Comparison of ENCODE assay signal across 10 cellular contexts in genomic region chr10:28807760-28808613, GRCh38.
DNase-seq lines count a peak whose midpoint lies in the region; ATAC-seq and TF ChIP-seq lines count a peak whose summit lies in the region.
"Had no signal": no experiment of that assay in that cellular context is flagged by ENCODE, and none has a peak within 500 bp of the region (broad histone marks: within the 10 kb centered on the region; RNA-seq: fewer than 3 reads in every experiment).

No MANE protein-coding gene starts in this region.

- dilution Hi-C loops in IMR-90 (cut with HindIII; ENCODE audit: low sequenced_read_pairs, unreplicated experiment), result no loop called here

- H4K8ac ChIP-seq in IMR-90 (ENCODE audit: low read depth in 2 of 2, low read length in 2 of 2), result peak overlapping the region; percentile 55 to 58

- peak overlapping the region; percentile 94 for H3K27ac Mint-ChIP-seq in endothelial cell (ENCODE audit: unreplicated experiment)
- H3K27ac Mint-ChIP-seq in stimulated activated naive B cell treated with anti-CD40 and anti-IgM and Interleukin-4, amounts not matched to agents 10 μg/mL and 1 μg/mL and 100 μg/mL, for 72 hours, result no peak overlapping the region
- H3K27ac Mint-ChIP-seq: activated naive CD4-positive, alpha-beta T cell treated with anti-CD3 and anti-CD28 coated beads, Interleukin-2, amount 50 U/mL, for 24 hours had no signal

- POLR2A ChIA-PET in IMR-90 (lab: Charles Lee; ENCODE audit: unreplicated experiment), result no interaction called here

- H2BK15ac ChIP-seq in IMR-90 (ENCODE audit: low read depth, low read length), result peak overlapping the region; percentile 83; the same call in 2 of the 3 replicates

- H2AK9ac ChIP-seq in IMR-90 (replicated peaks; ENCODE audit: low read depth, low read length, poor library complexity), result no peak overlapping the region

- H3K56ac ChIP-seq in IMR-90 (ENCODE audit: extremely low read depth, insufficient read depth, low read length), result no peak overlapping the region

- H3K9ac ChIP-seq in BLaER1, result peak overlapping the region; percentile 87
- peak overlapping the region; percentile 31; the same call in 1 of the 2 replicates for H3K9ac ChIP-seq in IMR-90 (ENCODE audit: low read depth, low read length)

- H3K27me3 ChIP-seq in BLaER1 (no peaks in the 10 kb centered on the region), IMR-90 (ENCODE audit: control insufficient read depth, insufficient read depth, low read length) (no peaks in the 10 kb centered on the region)

- H3K18ac ChIP-seq in IMR-90 (ENCODE audit: low read depth, low read length), result peak overlapping the region; percentile 24

- H4K5ac ChIP-seq in IMR-90 (ENCODE audit: low read depth, low read length), result peak overlapping the region; percentile 1; the same call in 1 of the 2 replicates

- peak overlapping the region; percentile 79 for H2AFZ ChIP-seq in IMR-90 (replicated peaks; ENCODE audit: low read length, poor library complexity)

- peak overlapping the region; percentile 58 for H4K91ac ChIP-seq in IMR-90 (ENCODE audit: insufficient read depth, low read depth, low read length)

- 30% methylated on average over 7 of the region's 16 CpGs; no CpG with 5 or more reads in 1 of the 2 experiments for WGBS in IMR-90 (ENCODE audit: extremely low coverage in 2 of 2, insufficient read length in 1 of 2), 2 experiments
- WGBS in mesodermal cell (ENCODE audit: insufficient coverage in 2 of 2), 2 experiments, result 36 to 44% methylated on average over 11 to 13 of the region's 16 CpGs

- TF ChIP-seq CTCF in IMR-90 (conservative IDR thresholded peaks at IDR 0.05; ENCODE audit: low read depth, low read length) (no peak), endothelial cell (IDR thresholded peaks at IDR 0.05; ENCODE audit: unreplicated experiment) (no peak)

- in situ Hi-C loops in IMR-90 (cut with MboI; ENCODE audit: low sequenced_read_pairs), result no loop called here

- peaks cover 70% of the 10 kb centered on the region for H3K4me1 Mint-ChIP-seq in endothelial cell (ENCODE audit: unreplicated experiment)
- H3K4me1 Mint-ChIP-seq in stimulated activated naive B cell treated with anti-CD40 and anti-IgM and Interleukin-4, amounts not matched to agents 10 μg/mL and 1 μg/mL and 100 μg/mL, for 72 hours, result no peaks in the 10 kb centered on the region
- H3K4me1 Mint-ChIP-seq: activated naive CD4-positive, alpha-beta T cell treated with anti-CD3 and anti-CD28 coated beads, Interleukin-2, amount 50 U/mL, for 24 hours had no signal

- H3K36me3 Mint-ChIP-seq in endothelial cell (ENCODE audit: low read depth, unreplicated experiment), result no peaks in the 10 kb centered on the region
- H3K36me3 Mint-ChIP-seq in stimulated activated naive B cell treated with anti-CD40 and anti-IgM and Interleukin-4, amounts not matched to agents 10 μg/mL and 1 μg/mL and 100 μg/mL, for 72 hours, result no peaks in the 10 kb centered on the region
- H3K36me3 Mint-ChIP-seq: activated naive CD4-positive, alpha-beta T cell treated with anti-CD3 and anti-CD28 coated beads, Interleukin-2, amount 50 U/mL, for 24 hours had no signal

- peak overlapping the region; percentile 63 for H2BK120ac ChIP-seq in IMR-90 (ENCODE audit: low read depth, low read length)

- H2BK20ac ChIP-seq in IMR-90 (ENCODE audit: low read depth, low read length), result peak overlapping the region; percentile 45

- intact Hi-C loops in IMR-90 (cut with micrococcal nuclease), result no loop called here

- H3K4me3 Mint-ChIP-seq in endothelial cell (ENCODE audit: unreplicated experiment), result peak overlapping the region; percentile 56
- no peak overlapping the region for H3K4me3 Mint-ChIP-seq in stimulated activated naive B cell treated with anti-CD40 and anti-IgM and Interleukin-4, amounts not matched to agents 10 μg/mL and 1 μg/mL and 100 μg/mL, for 72 hours
- H3K4me3 Mint-ChIP-seq: activated naive CD4-positive, alpha-beta T cell treated with anti-CD3 and anti-CD28 coated beads, Interleukin-2, amount 50 U/mL, for 24 hours had no signal

- peak overlapping the region; percentile 49; the same call in 1 of the 2 replicates for H2AK5ac ChIP-seq in IMR-90 (ENCODE audit: low read depth, low read length)

- H3K4me2 ChIP-seq in BLaER1 (peak overlapping the region; percentile 91), IMR-90 (ENCODE audit: low read depth, low read length) (peak overlapping the region; percentile 40)

- H3K79me1 ChIP-seq in IMR-90 (ENCODE audit: low read depth in 1 of 2, low read length in 2 of 2), result no peaks in the 10 kb centered on the region

- peak overlapping the region; percentile 10 for H3K4ac ChIP-seq in IMR-90 (ENCODE audit: low read depth, low read length)

- H2BK5ac ChIP-seq in IMR-90 (ENCODE audit: low read depth, low read length, poor library complexity, severe bottlenecking), result peak overlapping the region; percentile 9

- H3K9me1 ChIP-seq in IMR-90 (ENCODE audit: insufficient read depth, low read length), result no peaks in the 10 kb centered on the region; the same call in 1 of the 2 replicates

- no TSS peak for BruUV-seq in IMR-90 (replicated peaks; lab: Mats Ljungman, UMichigan)

- no peak for TF ChIP-seq POLR2A in IMR-90 (IDR thresholded peaks at IDR 0.05; ENCODE audit: low read depth, low read length)

- peak overlapping the region; percentile 75; the same call in 1 of the 2 replicates for H3K14ac ChIP-seq in IMR-90 (replicated peaks; ENCODE audit: low read depth, low read length)

- peak overlapping the region; percentile 44 for H3K23ac ChIP-seq in IMR-90 (ENCODE audit: low read depth, low read length)

- DNase-seq in IMR-90 (peak; percentile 34), endothelial cell (ENCODE audit: low spot score) (peak; percentile 25), CD1c-positive myeloid dendritic cell (ENCODE audit: extremely low spot score) (no peak)
- DNase-seq in stimulated activated naive B cell treated with anti-CD40 and anti-IgM and Interleukin-4, amounts not matched to agents 10 μg/mL and 1 μg/mL and 100 μg/mL, for 72 hours, result no peak
- DNase-seq: NCI-H1092 had no signal

- CTCF ChIA-PET in IMR-90 (lab: Yijun Ruan, JAX), result no interaction called here

- H3K4me3 ChIP-seq in BLaER1 (peak overlapping the region; percentile 57), IMR-90 (ENCODE audit: insufficient read depth, low read depth, low read length) (no peak overlapping the region), mesodermal cell (ENCODE audit: extremely low read depth, insufficient read depth, low read length, poor library complexity, severe bottlenecking) (no peak overlapping the region)

- no peak for TF ChIP-seq RAD21 in IMR-90 (IDR thresholded peaks at IDR 0.05; ENCODE audit: low read length)

- peak; percentile 40 for ATAC-seq in IMR-90 (ENCODE audit: low read depth)
- no peak for ATAC-seq in HG03039 (IDR thresholded peaks at IDR 0.05; ENCODE audit: unreplicated experiment)
- no peak for ATAC-seq in stimulated activated naive B cell treated with anti-CD40 and anti-IgM and Interleukin-4, amounts not matched to agents 10 μg/mL and 1 μg/mL and 100 μg/mL, for 72 hours (replicated peaks)
- no peak for ATAC-seq in HG03108 (IDR thresholded peaks at IDR 0.05; ENCODE audit: unreplicated experiment)

- H3K27ac ChIP-seq in BLaER1, result peak overlapping the region; percentile 96
- H3K27ac ChIP-seq in IMR-90 (ENCODE audit: insufficient read depth, low read length), result peak overlapping the region; percentile 51; the same call in 1 of the 2 replicates
- H3K27ac ChIP-seq in mesodermal cell (ENCODE audit: low read depth, low read length, severe bottlenecking), result peak overlapping the region; percentile 97

- peaks cover 6% of the 10 kb centered on the region for H3K27me3 Mint-ChIP-seq in endothelial cell (ENCODE audit: unreplicated experiment)
- peaks cover 19 to 26% of the 10 kb centered on the region in 2 donors for H3K27me3 Mint-ChIP-seq in stimulated activated naive B cell treated with anti-CD40 and anti-IgM and Interleukin-4, amounts not matched to agents 10 μg/mL and 1 μg/mL and 100 μg/mL, for 72 hours

- no peaks in the 10 kb centered on the region for H3K9me3 Mint-ChIP-seq in endothelial cell (ENCODE audit: unreplicated experiment)
- H3K9me3 Mint-ChIP-seq in stimulated activated naive B cell treated with anti-CD40 and anti-IgM and Interleukin-4, amounts not matched to agents 10 μg/mL and 1 μg/mL and 100 μg/mL, for 72 hours, result no peaks in the 10 kb centered on the region
- H3K9me3 Mint-ChIP-seq: activated naive CD4-positive, alpha-beta T cell treated with anti-CD3 and anti-CD28 coated beads, Interleukin-2, amount 50 U/mL, for 24 hours had no signal

- H3K9me3 ChIP-seq in BLaER1 (peaks cover 7% of the 10 kb centered on the region; the same call in 1 of the 2 replicates), IMR-90 (ENCODE audit: control insufficient read depth, insufficient read depth, low read length) (no peaks in the 10 kb centered on the region), mesodermal cell (ENCODE audit: control insufficient read depth, low read length) (no peaks in the 10 kb centered on the region)

- H3K36me3 ChIP-seq in BLaER1, result no peaks in the 10 kb centered on the region
- H3K36me3 ChIP-seq in IMR-90 (ENCODE audit: control insufficient read depth, insufficient read depth, low read length), result no peaks in the 10 kb centered on the region
- no peaks in the 10 kb centered on the region for H3K36me3 ChIP-seq in mesodermal cell (ENCODE audit: control insufficient read depth, insufficient read depth, low read length)

- H3K4me1 ChIP-seq in BLaER1 (peaks cover 99% of the 10 kb centered on the region), IMR-90 (ENCODE audit: control insufficient read depth, insufficient read depth, low read length) (peaks cover 25% of the 10 kb centered on the region), mesodermal cell (ENCODE audit: control insufficient read depth, insufficient read depth, low read length, poor library complexity, severe bottlenecking) (peaks cover 55% of the 10 kb centered on the region)

- H4K20me1 ChIP-seq in BLaER1 (no peaks in the 10 kb centered on the region), IMR-90 (ENCODE audit: insufficient read depth, low read length) (no peaks in the 10 kb centered on the region)

TF ChIP-seq in IMR-90, 13 proteins besides CTCF, POLR2A, EP300 and RAD21:
- TF ChIP-seq CHD1 (IDR thresholded peaks at IDR 0.05; ENCODE audit: low read depth, low read length) (no peak), RCOR1 (IDR thresholded peaks at IDR 0.05; ENCODE audit: insufficient replicate concordance, low read length) (no peak), MAZ (IDR thresholded peaks at IDR 0.05; ENCODE audit: borderline replicate concordance, low read depth, low read length) (no peak), CEBPB (IDR thresholded peaks at IDR 0.05; ENCODE audit: low read depth, low read length) (no peak), MXI1 (IDR thresholded peaks at IDR 0.05; ENCODE audit: borderline replicate concordance, low read depth, low read length) (no peak)

Comparison
In these comparisons a context has a peak if more than half of its experiments do, and no peak if none do; other contexts are left out.
1. DNase-seq: peak in IMR-90 (single experiment) and endothelial cell (single experiment); none in CD1c-positive myeloid dendritic cell (single experiment) and stimulated activated naive B cell treated with anti-CD40 and anti-IgM and Interleukin-4, amounts not matched to agents 10 μg/mL and 1 μg/mL and 100 μg/mL, for 72 hours (single experiment).
2. Peak in every context shown above with its lines, with median percentiles within 50 percentile points of each other: H3K27ac ChIP-seq.